In genomic region chr17:40103082-40103741, GRCh38 we compare ENCODE assay signal across 11 cellular contexts. TPM values are rescaled to one million over a fixed set of nuclear protein-coding genes. Genes with fewer than 3 reads are reported as not detected.
DNase-seq lines count a peak whose midpoint lies in the region; ATAC-seq and TF ChIP-seq lines count a peak whose summit lies in the region.
"Had no signal": no experiment of that assay in that cellular context is flagged by ENCODE, and none has a peak within 500 bp of the region (broad histone marks: within the 10 kb centered on the region; RNA-seq: fewer than 3 reads in every experiment).

No MANE protein-coding gene starts in this region.

- no peak overlapping the region for H2BK5ac ChIP-seq in trophoblast cell (ENCODE audit: low read depth, low read length, poor library complexity)

- peak overlapping the region in 7 of 8 donors; percentile 45 to 82 (median 51) for H3K4me3 Mint-ChIP-seq in CD4-positive, alpha-beta memory T cell
- peak overlapping the region; percentile 15 for H3K4me3 Mint-ChIP-seq in endothelial cell (ENCODE audit: unreplicated experiment)
- H3K4me3 Mint-ChIP-seq: memory B cell had no signal

- no peak overlapping the region for H3K18ac ChIP-seq in trophoblast cell (ENCODE audit: low read length)

- H3K79me2 ChIP-seq in MM.1S (ENCODE audit: low read length): peaks cover 15% of the 10 kb centered on the region
- no peaks in the 10 kb centered on the region for H3K79me2 ChIP-seq in trophoblast cell (ENCODE audit: control insufficient read depth, insufficient read depth, low read length, poor library complexity)

- no peak overlapping the region for H2BK120ac ChIP-seq in trophoblast cell (ENCODE audit: insufficient read depth, low read length, poor library complexity)

- H3K9me3 ChIP-seq in CD4-positive, alpha-beta memory T cell (ENCODE audit: control insufficient read depth in 1 of 2, low read length in 2 of 2): no peaks in the 10 kb centered on the region
- H3K9me3 ChIP-seq in MM.1S (replicated peaks; ENCODE audit: insufficient read depth, low read length): no peaks in the 10 kb centered on the region
- H3K9me3 ChIP-seq in trophoblast cell (ENCODE audit: insufficient read depth, low read depth, low read length): peaks cover 2% of the 10 kb centered on the region

- ATAC-seq in HG03039 (IDR thresholded peaks at IDR 0.05; ENCODE audit: unreplicated experiment): no peak

- H3K14ac ChIP-seq in trophoblast cell (ENCODE audit: low read length): no peak overlapping the region

- peak overlapping the region; percentile 59 to 100 (median 92) for H3K27ac Mint-ChIP-seq in CD4-positive, alpha-beta memory T cell
- no peak overlapping the region for H3K27ac Mint-ChIP-seq in endothelial cell (ENCODE audit: unreplicated experiment)
- H3K27ac Mint-ChIP-seq: memory B cell had no signal

- CTCF ChIA-PET in CD4-positive, alpha-beta memory T cell (lab: Charles Lee; ENCODE audit: partially characterized antibody): interaction anchor here (1.4 to 21.9 kb wide), 5 partner anchors 8 to 35 kb away, joined by 5 to 543 read pairs (median 5); partner anchors contain the start of gene THRA

- H3K36me3 ChIP-seq in CD4-positive, alpha-beta memory T cell (ENCODE audit: insufficient read depth, low read length): no peaks in the 10 kb centered on the region
- H3K36me3 ChIP-seq in MM.1S (replicated peaks; ENCODE audit: insufficient read depth, low read length) (no peaks in the 10 kb centered on the region), trophoblast cell (ENCODE audit: control insufficient read depth in 1 of 2, insufficient read depth in 2 of 2, low read length in 2 of 2) (no peaks in the 10 kb centered on the region)

- no peak overlapping the region for H2BK12ac ChIP-seq in trophoblast cell (ENCODE audit: low read length)

- H3K9me2 ChIP-seq in MM.1S (replicated peaks; ENCODE audit: insufficient read depth, low read length): no peaks in the 10 kb centered on the region

- no peaks in the 10 kb centered on the region for H3K27me3 Mint-ChIP-seq in CD4-positive, alpha-beta memory T cell
- peaks cover 30% of the 10 kb centered on the region for H3K27me3 Mint-ChIP-seq in endothelial cell (ENCODE audit: unreplicated experiment)
- H3K27me3 Mint-ChIP-seq: memory B cell had no signal

- H3K9ac ChIP-seq in MM.1S (ENCODE audit: low read length): peak overlapping the region; percentile 50
- no peak overlapping the region for H3K9ac ChIP-seq in trophoblast cell (ENCODE audit: low read length)

- no peak overlapping the region for H4K8ac ChIP-seq in trophoblast cell (ENCODE audit: low read depth, low read length)

- POLR2A ChIA-PET in CD4-positive, alpha-beta memory T cell (lab: Charles Lee; ENCODE audit: partially characterized antibody): interaction anchor here (0.5 to 16.2 kb wide), 8 partner anchors 8 to 1349 kb away, joined by 3 to 494 read pairs (median 4); partner anchors contain the start of genes CASC3 and THRA

- no peak for TF ChIP-seq CTCF in MM.1S (IDR thresholded peaks at IDR 0.05; ENCODE audit: low read length)
- no peak for TF ChIP-seq CTCF in endothelial cell (IDR thresholded peaks at IDR 0.05; ENCODE audit: unreplicated experiment)
- no peak for TF ChIP-seq CTCF in GM20000 (IDR thresholded peaks at IDR 0.05; ENCODE audit: extremely low read depth, missing control alignments)

- intact Hi-C loops in CD4-positive, alpha-beta memory T cell (cut with micrococcal nuclease): no loop called here

- H3K4me2 ChIP-seq in MM.1S (ENCODE audit: low read depth, low read length): peak overlapping the region; percentile 57
- no peak overlapping the region for H3K4me2 ChIP-seq in trophoblast cell (ENCODE audit: low read length)

- peak overlapping the region; percentile 26 for H2AK5ac ChIP-seq in trophoblast cell (ENCODE audit: low read length)

- peaks cover 40% of the 10 kb centered on the region for H3F3A ChIP-seq in MM.1S (ENCODE audit: insufficient read depth, low read length)

- DNase-seq in CD4-positive, alpha-beta memory T cell: no peak
- DNase-seq in MM.1S: no peak
- no peak for DNase-seq in endothelial cell (ENCODE audit: low spot score)
- DNase-seq in trophoblast cell: no peak
- no peak for DNase-seq in EL
- no peak for DNase-seq in NCI-H510A treated with DMSO at 0.1 percent for 48 hours (lab: John Stamatoyannopoulos, UW)
- DNase-seq in GM20000 (ENCODE audit: low spot score): no peak
- DNase-seq: NCI-H345 had no signal

- no CpG with 5 or more reads among the region's 3 CpGs for WGBS in trophoblast cell (ENCODE audit: extremely low coverage, insufficient coverage, insufficient read length)

- peak overlapping the region; percentile 44 for H3K27ac ChIP-seq in CD4-positive, alpha-beta memory T cell (ENCODE audit: low read depth, low read length)
- peak overlapping the region; percentile 85 for H3K27ac ChIP-seq in MM.1S (ENCODE audit: low read length)
- no peak overlapping the region for H3K27ac ChIP-seq in trophoblast cell (ENCODE audit: low read depth, low read length)
- H3K27ac ChIP-seq: epithelial cell of prostate had no signal

- H3K36me3 Mint-ChIP-seq in CD4-positive, alpha-beta memory T cell: peaks cover 0 to 13% of the 10 kb centered on the region in 2 donors
- H3K36me3 Mint-ChIP-seq in endothelial cell (ENCODE audit: low read depth, unreplicated experiment): peaks cover 8% of the 10 kb centered on the region
- H3K36me3 Mint-ChIP-seq: memory B cell had no signal

- H4K12ac ChIP-seq in trophoblast cell (ENCODE audit: low read depth, low read length): no peak overlapping the region

- no peaks in the 10 kb centered on the region for H4K20me1 ChIP-seq in MM.1S (ENCODE audit: insufficient read depth, low read length)

- H2AFZ ChIP-seq in MM.1S (ENCODE audit: low read length) (peak overlapping the region; percentile 39), trophoblast cell (ENCODE audit: insufficient read depth, low read length, poor library complexity) (no peak overlapping the region)

- no peaks in the 10 kb centered on the region for H3K9me3 Mint-ChIP-seq in CD4-positive, alpha-beta memory T cell
- H3K9me3 Mint-ChIP-seq in endothelial cell (ENCODE audit: unreplicated experiment): no peaks in the 10 kb centered on the region
- H3K9me3 Mint-ChIP-seq: memory B cell had no signal

- peaks cover 70 to 96% (median 82%) of the 10 kb centered on the region in 4 donors for H3K4me1 Mint-ChIP-seq in CD4-positive, alpha-beta memory T cell
- peaks cover 71% of the 10 kb centered on the region for H3K4me1 Mint-ChIP-seq in endothelial cell (ENCODE audit: unreplicated experiment)

- no peak overlapping the region for H3K4ac ChIP-seq in trophoblast cell (ENCODE audit: low read depth, low read length)

- H3K79me1 ChIP-seq in trophoblast cell (ENCODE audit: low read length): peaks cover 16% of the 10 kb centered on the region

- peaks cover 90% of the 10 kb centered on the region for H3K4me1 ChIP-seq in CD4-positive, alpha-beta memory T cell (ENCODE audit: insufficient read depth, low read length)
- H3K4me1 ChIP-seq in MM.1S (ENCODE audit: low read length): peaks cover 50% of the 10 kb centered on the region
- peaks cover 24 to 38% of the 10 kb centered on the region in 2 experiments for H3K4me1 ChIP-seq in trophoblast cell (ENCODE audit: control insufficient read depth in 1 of 2, insufficient read depth in 2 of 2, low read length in 2 of 2)

- no peak overlapping the region for H3K4me3 ChIP-seq in CD4-positive, alpha-beta memory T cell (ENCODE audit: low read length in 2 of 2)
- H3K4me3 ChIP-seq in MM.1S (ENCODE audit: low read length): peak overlapping the region; percentile 26
- H3K4me3 ChIP-seq in trophoblast cell (ENCODE audit: low read depth, low read length): no peak overlapping the region

- no peaks in the 10 kb centered on the region for H3K27me3 ChIP-seq in CD4-positive, alpha-beta memory T cell (ENCODE audit: insufficient read depth, low read length)
- H3K27me3 ChIP-seq in MM.1S (replicated peaks; ENCODE audit: insufficient read depth, low read length) (no peaks in the 10 kb centered on the region), trophoblast cell (ENCODE audit: insufficient read depth, low read length) (no peaks in the 10 kb centered on the region)

- no peak overlapping the region for H3K23ac ChIP-seq in trophoblast cell (ENCODE audit: low read length)

- H4K91ac ChIP-seq in trophoblast cell (ENCODE audit: low read depth, low read length): no peak overlapping the region

RNA-seq across cellular contexts. Expression of gene NR1D1, which starts 2.8 kb away (rescaled TPM):
- 10 to 100 TPM; 14.8 to 15.1 TPM for total RNA-seq in CD4-positive, alpha-beta memory T cell
- polyA plus RNA-seq in CD4-positive, alpha-beta memory T cell: 10 to 100 TPM in 1 of 2 donors, 1 to 10 TPM in 1; 5.7 to 12.3 TPM
- total RNA-seq in endothelial cell (ENCODE audit: unreplicated experiment): 2.6 TPM
- 2.0 and 2.2 TPM in 2 replicates for polyA plus RNA-seq in trophoblast cell (2013)

RNA-seq across cellular contexts. Expression of gene MSL1, which starts 18.6 kb away (rescaled TPM):
- 100 to 1,000 TPM; 130 to 133 TPM for total RNA-seq in CD4-positive, alpha-beta memory T cell
- 1 to 10 TPM; 6.0 to 8.3 TPM for polyA plus RNA-seq in CD4-positive, alpha-beta memory T cell
- 96.2 TPM for total RNA-seq in endothelial cell (ENCODE audit: unreplicated experiment)
- 52.5 and 54.4 TPM in 2 replicates for polyA plus RNA-seq in trophoblast cell (2013)

RNA-seq across cellular contexts. Expression of gene CASC3, which starts 37.1 kb away (rescaled TPM):
- 100 to 1,000 TPM; 142 to 146 TPM for total RNA-seq in CD4-positive, alpha-beta memory T cell
- polyA plus RNA-seq in CD4-positive, alpha-beta memory T cell: 10 to 100 TPM; 31.1 to 54.2 TPM
- 96.4 TPM for total RNA-seq in endothelial cell (ENCODE audit: unreplicated experiment)
- polyA plus RNA-seq in trophoblast cell (2013): 49.0 and 50.6 TPM in 2 replicates

RNA-seq across cellular contexts. Expression of gene THRA, which starts 40.4 kb away (rescaled TPM):
- 10 to 100 TPM; 35.9 to 41.3 TPM for total RNA-seq in CD4-positive, alpha-beta memory T cell
- polyA plus RNA-seq in CD4-positive, alpha-beta memory T cell: 10 to 100 TPM in 1 of 2 donors, 1 to 10 TPM in 1; 5.8 to 11.9 TPM
- 13.6 TPM for total RNA-seq in endothelial cell (ENCODE audit: unreplicated experiment)
- polyA plus RNA-seq in trophoblast cell (2013): 4.1 TPM in 2 replicates

RNA-seq across cellular contexts. Expression of gene MED24, which starts 49.0 kb away (rescaled TPM):
- 10 to 100 TPM; 81.1 to 93.0 TPM for total RNA-seq in CD4-positive, alpha-beta memory T cell
- polyA plus RNA-seq in CD4-positive, alpha-beta memory T cell: 10 to 100 TPM; 34.0 to 46.2 TPM
- total RNA-seq in endothelial cell (ENCODE audit: unreplicated experiment): 111 TPM
- 44.7 and 45.9 TPM in 2 replicates for polyA plus RNA-seq in trophoblast cell (2013)
